Comparison of ENCODE assay signal across 8 cellular contexts in the genomic region with DNA sequence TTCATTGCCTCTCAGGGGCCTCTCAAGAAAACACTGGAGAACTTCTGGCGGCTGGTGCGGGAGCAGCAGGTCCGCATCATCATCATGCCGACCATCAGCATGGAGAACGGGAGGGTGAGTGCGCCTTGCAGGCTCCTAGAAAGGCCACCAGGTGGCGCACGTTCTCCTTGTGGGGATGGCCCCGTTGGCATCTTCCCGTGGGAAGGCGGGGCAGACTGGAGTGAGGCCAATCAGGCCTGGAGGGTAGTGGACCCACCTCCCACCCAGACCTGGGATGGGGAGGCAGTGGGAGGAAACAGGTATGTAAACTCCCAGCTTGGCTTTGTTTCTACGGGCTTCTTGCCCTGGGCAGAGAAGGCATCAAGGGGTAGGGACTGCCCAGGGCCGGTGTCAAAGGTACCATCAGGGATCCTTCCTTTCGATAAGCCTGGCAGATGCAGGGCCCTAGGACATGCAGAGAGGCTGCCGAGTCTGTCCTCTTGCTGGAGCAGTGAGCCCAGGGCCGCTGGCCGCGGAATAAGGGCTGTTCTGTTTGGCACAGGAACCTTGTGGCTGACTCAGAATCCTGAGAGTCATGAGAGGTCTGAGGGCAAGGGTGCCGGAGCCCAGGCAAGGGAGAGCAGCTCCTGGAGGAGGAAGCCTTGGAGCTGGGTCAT. TPM values are rescaled to one million over a fixed set of nuclear protein-coding genes. Genes with fewer than 3 reads are reported as not detected.
DNase-seq lines count a peak whose midpoint lies in the region; ATAC-seq and TF ChIP-seq lines count a peak whose summit lies in the region.

No MANE protein-coding gene starts in this region.

- H3K27ac Mint-ChIP-seq in CD8-positive, alpha-beta T cell, result no peak overlapping the region
- peak overlapping the region; percentile 11 for H3K27ac Mint-ChIP-seq in activated T-helper 17 cell treated with anti-CD3 and anti-CD28 coated beads, Interleukin-2, amount 50 U/mL, for 72 hours

- 6% methylated on average over 13 of the region's 19 CpGs for WGBS in suprapubic skin

- intact Hi-C loops in CD8-positive, alpha-beta T cell (cut with DNase I, micrococcal nuclease), result loop anchor here (1.0 to 2.0 kb wide), 2 partner anchors 500 to 573 kb away; no protein-coding TSS in a partner anchor

- H3K27me3 Mint-ChIP-seq in CD8-positive, alpha-beta T cell (ENCODE audit: low read depth), result peaks cover 33% of the 10 kb centered on the region
- peaks cover 22% of the 10 kb centered on the region for H3K27me3 Mint-ChIP-seq in activated T-helper 17 cell treated with anti-CD3 and anti-CD28 coated beads, Interleukin-2, amount 50 U/mL, for 72 hours

- no peaks in the 10 kb centered on the region for H3K27me3 ChIP-seq in CD8-positive, alpha-beta T cell (ENCODE audit: insufficient read depth, low read length)
- H3K27me3 ChIP-seq in foreskin keratinocyte (no peaks in the 10 kb centered on the region), suprapubic skin (no peaks in the 10 kb centered on the region)

- H3K36me3 ChIP-seq in CD8-positive, alpha-beta T cell (ENCODE audit: insufficient read depth, low read length), result no peaks in the 10 kb centered on the region
- no peaks in the 10 kb centered on the region for H3K36me3 ChIP-seq in suprapubic skin

- H3K9me3 Mint-ChIP-seq in CD8-positive, alpha-beta T cell, result peaks cover 4% of the 10 kb centered on the region
- H3K9me3 Mint-ChIP-seq in activated T-helper 17 cell treated with anti-CD3 and anti-CD28 coated beads, Interleukin-2, amount 50 U/mL, for 72 hours, result peaks cover 8% of the 10 kb centered on the region

- CTCF ChIA-PET in CD8-positive, alpha-beta T cell (lab: Charles Lee), result interaction anchor here (0.9 to 1.6 kb wide), 4 partner anchors 11 to 338 kb away, joined by 3 to 6 read pairs (median 3); no protein-coding TSS in a partner anchor

- H3K9me3 ChIP-seq in CD8-positive, alpha-beta T cell (ENCODE audit: low read length), result no peaks in the 10 kb centered on the region
- H3K9me3 ChIP-seq in suprapubic skin, result no peaks in the 10 kb centered on the region

- peaks cover 7% of the 10 kb centered on the region for H3K4me1 ChIP-seq in CD8-positive, alpha-beta T cell (ENCODE audit: insufficient read depth, low read length)
- no peaks in the 10 kb centered on the region for H3K4me1 ChIP-seq in foreskin keratinocyte
- peaks cover 12% of the 10 kb centered on the region for H3K4me1 ChIP-seq in suprapubic skin

- no peaks in the 10 kb centered on the region for H3K36me3 Mint-ChIP-seq in CD8-positive, alpha-beta T cell
- H3K36me3 Mint-ChIP-seq in activated T-helper 17 cell treated with anti-CD3 and anti-CD28 coated beads, Interleukin-2, amount 50 U/mL, for 72 hours (ENCODE audit: low read depth), result no peaks in the 10 kb centered on the region

- no peak overlapping the region for H3K27ac ChIP-seq in CD8-positive, alpha-beta T cell (ENCODE audit: low read depth, low read length)
- H3K27ac ChIP-seq in foreskin keratinocyte (no peak overlapping the region), suprapubic skin (no peak overlapping the region)

- no peak for TF ChIP-seq EP300 in suprapubic skin (IDR thresholded peaks at IDR 0.05)

- H3K4me3 Mint-ChIP-seq in CD8-positive, alpha-beta T cell, result peak overlapping the region; percentile 35
- H3K4me3 Mint-ChIP-seq in activated T-helper 17 cell treated with anti-CD3 and anti-CD28 coated beads, Interleukin-2, amount 50 U/mL, for 72 hours, result peak overlapping the region; percentile 47

- POLR2A ChIA-PET in CD8-positive, alpha-beta T cell (lab: Charles Lee), result no interaction called here

- no peak overlapping the region for H3K4me3 ChIP-seq in CD8-positive, alpha-beta T cell (ENCODE audit: low read depth, low read length)
- H3K4me3 ChIP-seq in suprapubic skin, result peak overlapping the region; percentile 19

- peaks cover 20% of the 10 kb centered on the region for H3K4me1 Mint-ChIP-seq in CD8-positive, alpha-beta T cell (ENCODE audit: low read depth)
- H3K4me1 Mint-ChIP-seq in activated T-helper 17 cell treated with anti-CD3 and anti-CD28 coated beads, Interleukin-2, amount 50 U/mL, for 72 hours, result peaks cover 6% of the 10 kb centered on the region

- no peak for TF ChIP-seq POLR2A in suprapubic skin (IDR thresholded peaks at IDR 0.05)

- ATAC-seq in CD8-positive, alpha-beta T cell, result peak; percentile 83
- ATAC-seq in GM21423 (IDR thresholded peaks at IDR 0.05; ENCODE audit: unreplicated experiment), result peak; percentile 71
- peak; percentile 88 for ATAC-seq in activated T-helper 17 cell treated with anti-CD3 and anti-CD28 coated beads, Interleukin-2, amount 50 U/mL, for 72 hours (replicated peaks)
- peak; percentile 83 for ATAC-seq in foreskin keratinocyte

- peak; percentile 84 for TF ChIP-seq CTCF in CD8-positive, alpha-beta T cell (IDR thresholded peaks at IDR 0.05)
- TF ChIP-seq CTCF in LNCAP (IDR thresholded peaks at IDR 0.05) (peak; percentile 88), foreskin keratinocyte (conservative IDR thresholded peaks at IDR 0.05) (peak; percentile 92), suprapubic skin (IDR thresholded peaks at IDR 0.05) (peak; percentile 57 to 98)

- DNase-seq in CD8-positive, alpha-beta T cell, result peak; percentile 39 to 79 (median 63)
- DNase-seq in SHP77 treated with DMSO at 0.1 percent for 48 hours (lab: John Stamatoyannopoulos, UW) (peak; percentile 43), foreskin keratinocyte (peak in 1 of 2 donors; percentile 61), nucleus accumbens (lab: John Stamatoyannopoulos, UW) (peak in 49 of 56 donors; percentile 14 to 86 (median 52)), suprapubic skin (ENCODE audit: low spot score in 2 of 2) (peak; percentile 84 to 90)

RNA-seq across cellular contexts. Expression of a gene that starts 18.9 kb away (rescaled TPM):
- 10 to 100 TPM; 41.4 to 41.9 TPM for total RNA-seq in CD8-positive, alpha-beta T cell
- 10 to 100 TPM; 45.6 to 66.9 TPM for total RNA-seq in activated T-helper 17 cell treated with anti-CD3 and anti-CD28 coated beads, Interleukin-2, amount 50 U/mL, for 72 hours
- total RNA-seq in foreskin keratinocyte (76.0 and 82.5 TPM in 2 replicates), suprapubic skin (100 to 1,000 TPM; 105 to 115 (median 109) TPM)
- 30.2 and 36.6 TPM in 2 replicates for polyA plus RNA-seq in foreskin keratinocyte
